ENCODE assay signal across 9 cellular contexts in genomic region chr12:120257041-120257821, GRCh38. TPM values are rescaled to one million over a fixed set of nuclear protein-coding genes. Genes with fewer than 3 reads are reported as not detected.
A peak's percentile ranks its signal among the peaks of the same experiment; 100 is the strongest.
DNase-seq lines count a peak whose midpoint lies in the region; ATAC-seq and TF ChIP-seq lines count a peak whose summit lies in the region.
"Had no signal": no experiment of that assay in that cellular context is flagged by ENCODE, and none has a peak within 500 bp of the region (broad histone marks: within the 10 kb centered on the region; RNA-seq: fewer than 3 reads in every experiment).

No MANE protein-coding gene starts in this region.

- H3K18ac ChIP-seq in neuronal stem cell (ENCODE audit: low read length) = peak overlapping the region; percentile 21

- H3K4ac ChIP-seq in neuronal stem cell (ENCODE audit: low read length) = no peak overlapping the region

- ATAC-seq in SK-N-SH treated with all-trans-retinoic acid at 6 μM for 48 hours (peak; percentile 95), GM19351 (IDR thresholded peaks at IDR 0.05; ENCODE audit: unreplicated experiment) (no peak), GM21423 (IDR thresholded peaks at IDR 0.05; ENCODE audit: unreplicated experiment) (no peak)
- ATAC-seq: HCT116 had no signal

- H3K4me2 ChIP-seq in neuronal stem cell (ENCODE audit: insufficient read depth, low read length, poor library complexity, severe bottlenecking) = no peak overlapping the region

- H3K4me3 ChIP-seq in neuronal stem cell (ENCODE audit: low read length in 2 of 2) = no peak overlapping the region

- no peak overlapping the region for H2BK120ac ChIP-seq in neuronal stem cell (ENCODE audit: low read depth, low read length)

- H3K9ac ChIP-seq in neuronal stem cell (ENCODE audit: low read depth, low read length, poor library complexity) = no peak overlapping the region

- H2AK5ac ChIP-seq in neuronal stem cell (ENCODE audit: low read depth, low read length) = no peak overlapping the region

- no peak overlapping the region for H3K23ac ChIP-seq in neuronal stem cell (ENCODE audit: low read depth, low read length, poor library complexity)

- peaks cover 0 to 12% of the 10 kb centered on the region in 2 donors for H3K36me3 ChIP-seq in neuronal stem cell (replicated peaks in 1 of 2; ENCODE audit: control insufficient read depth in 2 of 2, insufficient read depth in 2 of 2, low read length in 2 of 2)

- peak; percentile 41 for DNase-seq in COR-L47 (lab: John Stamatoyannopoulos, UW)
- DNase-seq in fibroblast of peridontal ligament (ENCODE audit: extremely low read depth) = peak; percentile 98
- no peak for DNase-seq in neuronal stem cell (ENCODE audit: low spot score)
- DNase-seq in SKM-1 (lab: John Stamatoyannopoulos, UW; ENCODE audit: unreplicated experiment) = no peak
- no peak for DNase-seq in Kasumi-1 (lab: John Stamatoyannopoulos, UW)

- H3K27me3 ChIP-seq in neuronal stem cell (ENCODE audit: control insufficient read depth in 3 of 3, insufficient read depth in 3 of 3, low read depth in 1 of 3, low read length in 3 of 3) = no peaks in the 10 kb centered on the region

- no peak overlapping the region for H4K91ac ChIP-seq in neuronal stem cell (ENCODE audit: low read depth, low read length, poor library complexity)

- no peak overlapping the region for H2AFZ ChIP-seq in neuronal stem cell (ENCODE audit: low read length)

- no peak overlapping the region for H2BK12ac ChIP-seq in neuronal stem cell (ENCODE audit: low read length)

- peaks cover 9% of the 10 kb centered on the region for H3K79me1 ChIP-seq in neuronal stem cell (ENCODE audit: low read depth, low read length)

- H3K4me1 ChIP-seq in neuronal stem cell (ENCODE audit: control insufficient read depth in 2 of 2, insufficient read depth in 1 of 2, low read depth in 1 of 2, low read length in 2 of 2) = peaks cover 0 to 8% of the 10 kb centered on the region in 2 donors

- no CpG with 5 or more reads among the region's 9 CpGs for WGBS in neuronal stem cell (ENCODE audit: extremely low coverage in 2 of 2, insufficient read length in 2 of 2, insufficient replicate concordance in 1 of 2), 2 donors

- H3K14ac ChIP-seq in neuronal stem cell (ENCODE audit: low read length) = no peak overlapping the region

- H2BK15ac ChIP-seq in neuronal stem cell (ENCODE audit: low read length) = no peak overlapping the region

- no peak overlapping the region for H3K27ac ChIP-seq in neuronal stem cell (replicated peaks; ENCODE audit: low read length)

- no peak overlapping the region for H4K8ac ChIP-seq in neuronal stem cell (ENCODE audit: low read depth, low read length)

- peaks cover 0 to 2% of the 10 kb centered on the region in 2 donors for H3K9me3 ChIP-seq in neuronal stem cell (replicated peaks in 1 of 2; ENCODE audit: control insufficient read depth in 2 of 2, insufficient read depth in 1 of 2, low read depth in 1 of 2, low read length in 2 of 2)

- no peak overlapping the region for H2BK5ac ChIP-seq in neuronal stem cell (ENCODE audit: low read length)

TF ChIP-seq in SK-N-SH treated with all-trans-retinoic acid at 6 μM for 48 hours, 23 proteins besides CTCF, POLR2A, EP300 and RAD21 (continues in another document):
- TF ChIP-seq ESRRG (CRISPR knock-in tag; IDR thresholded peaks at IDR 0.05) = no peak
- TF ChIP-seq PATZ1 (CRISPR knock-in tag; IDR thresholded peaks at IDR 0.05; ENCODE audit: borderline replicate concordance) = no peak
- no peak for TF ChIP-seq PPARA (CRISPR knock-in tag; IDR thresholded peaks at IDR 0.05; ENCODE audit: borderline replicate concordance)
- peak; percentile 36; the same call in 1 of the 2 replicates for TF ChIP-seq TCF4 (CRISPR knock-in tag; IDR thresholded peaks at IDR 0.05; ENCODE audit: borderline replicate concordance)
- TF ChIP-seq ZNF8 (CRISPR knock-in tag; IDR thresholded peaks at IDR 0.05) = no peak
- peak; percentile 29; the same call in 1 of the 2 replicates for TF ChIP-seq ZFP3 (CRISPR knock-in tag; IDR thresholded peaks at IDR 0.05)
- no peak for TF ChIP-seq TOX (CRISPR knock-in tag; IDR thresholded peaks at IDR 0.05; ENCODE audit: borderline replicate concordance)
- TF ChIP-seq GLIS3 (CRISPR knock-in tag; IDR thresholded peaks at IDR 0.05) = no peak
- TF ChIP-seq ZFP30 (CRISPR knock-in tag; IDR thresholded peaks at IDR 0.05) = no peak
- no peak for TF ChIP-seq ZNF70 (CRISPR knock-in tag; IDR thresholded peaks at IDR 0.05)
- TF ChIP-seq BACH2 (CRISPR knock-in tag; IDR thresholded peaks at IDR 0.05; ENCODE audit: borderline replicate concordance) = no peak
- no peak for TF ChIP-seq ZC3H10 (CRISPR knock-in tag; IDR thresholded peaks at IDR 0.05)
- TF ChIP-seq ZNF565 (CRISPR knock-in tag; conservative IDR thresholded peaks at IDR 0.05; ENCODE audit: low read depth) = no peak
- no peak for TF ChIP-seq CREB5 (CRISPR knock-in tag; IDR thresholded peaks at IDR 0.05; ENCODE audit: low read depth)
- TF ChIP-seq POU6F1 (CRISPR knock-in tag; IDR thresholded peaks at IDR 0.05; ENCODE audit: borderline replicate concordance, low read depth) = no peak
- TF ChIP-seq CSRNP3 (CRISPR knock-in tag; IDR thresholded peaks at IDR 0.05) = no peak
- no peak for TF ChIP-seq OSR1 (CRISPR knock-in tag; IDR thresholded peaks at IDR 0.05)

RNA-seq across cellular contexts. Expression of gene PXN, which starts 8.3 kb away (rescaled TPM):
- 29.0 TPM for polyA plus RNA-seq in neuronal stem cell (2013, experiment 1 of 2)
- 29.6 TPM for polyA plus RNA-seq in neuronal stem cell (2013, experiment 2 of 2)

RNA-seq across cellular contexts. Expression of gene RNU4-2, which starts 34.5 kb away (rescaled TPM):
- not detected for polyA plus RNA-seq in neuronal stem cell (2013, experiment 1 of 2)
- polyA plus RNA-seq in neuronal stem cell (2013, experiment 2 of 2) = not detected

RNA-seq across cellular contexts. Expression of gene RNU4-1, which starts 35.8 kb away (rescaled TPM):
- not detected for polyA plus RNA-seq in neuronal stem cell (2013, experiment 1 of 2)
- not detected for polyA plus RNA-seq in neuronal stem cell (2013, experiment 2 of 2)

RNA-seq across cellular contexts. Expression of gene SIRT4, which starts 44.9 kb away (rescaled TPM):
- polyA plus RNA-seq in neuronal stem cell (2013, experiment 1 of 2) = 4.2 TPM
- 4.0 TPM for polyA plus RNA-seq in neuronal stem cell (2013, experiment 2 of 2)

RNA-seq across cellular contexts. Expression of gene RPLP0, which starts 56.3 kb away (rescaled TPM):
- polyA plus RNA-seq in neuronal stem cell (2013, experiment 1 of 2) = 4,689 TPM
- 4,697 TPM for polyA plus RNA-seq in neuronal stem cell (2013, experiment 2 of 2)

Comparison
In these comparisons a context has a peak if more than half of its experiments do, and no peak if none do; other contexts are left out.
1. DNase-seq: peak in COR-L47 (single experiment) and fibroblast of peridontal ligament (single experiment); none in neuronal stem cell (single experiment), SKM-1 (single experiment) and Kasumi-1 (0 of 2).